Comparison of ENCODE assay signal across 1 cellular context in the genomic region with DNA sequence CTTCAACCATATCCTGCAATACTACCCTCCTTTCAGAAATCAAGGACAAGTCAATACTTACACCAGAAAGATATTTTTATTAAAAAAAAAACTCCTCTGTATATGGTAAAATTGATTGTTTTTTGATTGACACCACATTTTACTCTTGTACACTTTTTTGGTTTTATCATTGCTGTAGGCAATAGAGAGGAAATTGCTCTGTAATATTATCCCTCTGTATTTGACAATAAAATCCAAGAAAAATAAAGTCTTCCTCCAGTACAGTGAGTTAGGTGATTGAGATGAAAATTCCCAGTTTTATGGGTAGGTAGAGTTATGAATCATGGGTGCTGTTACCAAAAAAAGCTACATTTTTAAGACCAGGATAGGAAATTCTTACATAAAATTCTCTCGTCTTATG.
TF ChIP-seq lines count a peak whose summit lies in the region.

No MANE protein-coding gene starts in this region.

TF ChIP-seq in HEK293, 187 proteins besides CTCF, POLR2A, EP300 and RAD21 (continued from another document):
- no peak for TF ChIP-seq ZNF843 (tag by site-specific recombination; IDR thresholded peaks at IDR 0.05)
- peak; percentile 36; the same call in 1 of the 2 replicates for TF ChIP-seq FEZF1 (tag by site-specific recombination; IDR thresholded peaks at IDR 0.05)
- TF ChIP-seq ZXDB (tag by site-specific recombination; IDR thresholded peaks at IDR 0.05) = 0 out of 2 replicates have a peak, but pooled peaks have one; percentile 20
- TF ChIP-seq, protein P1, sequence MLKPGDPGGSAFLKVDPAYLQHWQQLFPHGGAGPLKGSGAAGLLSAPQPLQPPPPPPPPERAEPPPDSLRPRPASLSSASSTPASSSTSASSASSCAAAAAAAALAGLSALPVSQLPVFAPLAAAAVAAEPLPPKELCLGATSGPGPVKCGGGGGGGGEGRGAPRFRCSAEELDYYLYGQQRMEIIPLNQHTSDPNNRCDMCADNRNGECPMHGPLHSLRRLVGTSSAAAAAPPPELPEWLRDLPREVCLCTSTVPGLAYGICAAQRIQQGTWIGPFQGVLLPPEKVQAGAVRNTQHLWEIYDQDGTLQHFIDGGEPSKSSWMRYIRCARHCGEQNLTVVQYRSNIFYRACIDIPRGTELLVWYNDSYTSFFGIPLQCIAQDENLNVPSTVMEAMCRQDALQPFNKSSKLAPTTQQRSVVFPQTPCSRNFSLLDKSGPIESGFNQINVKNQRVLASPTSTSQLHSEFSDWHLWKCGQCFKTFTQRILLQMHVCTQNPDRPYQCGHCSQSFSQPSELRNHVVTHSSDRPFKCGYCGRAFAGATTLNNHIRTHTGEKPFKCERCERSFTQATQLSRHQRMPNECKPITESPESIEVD (tag by site-specific recombination; IDR thresholded peaks at IDR 0.05) = peak; percentile 62
- TF ChIP-seq, protein P2, sequence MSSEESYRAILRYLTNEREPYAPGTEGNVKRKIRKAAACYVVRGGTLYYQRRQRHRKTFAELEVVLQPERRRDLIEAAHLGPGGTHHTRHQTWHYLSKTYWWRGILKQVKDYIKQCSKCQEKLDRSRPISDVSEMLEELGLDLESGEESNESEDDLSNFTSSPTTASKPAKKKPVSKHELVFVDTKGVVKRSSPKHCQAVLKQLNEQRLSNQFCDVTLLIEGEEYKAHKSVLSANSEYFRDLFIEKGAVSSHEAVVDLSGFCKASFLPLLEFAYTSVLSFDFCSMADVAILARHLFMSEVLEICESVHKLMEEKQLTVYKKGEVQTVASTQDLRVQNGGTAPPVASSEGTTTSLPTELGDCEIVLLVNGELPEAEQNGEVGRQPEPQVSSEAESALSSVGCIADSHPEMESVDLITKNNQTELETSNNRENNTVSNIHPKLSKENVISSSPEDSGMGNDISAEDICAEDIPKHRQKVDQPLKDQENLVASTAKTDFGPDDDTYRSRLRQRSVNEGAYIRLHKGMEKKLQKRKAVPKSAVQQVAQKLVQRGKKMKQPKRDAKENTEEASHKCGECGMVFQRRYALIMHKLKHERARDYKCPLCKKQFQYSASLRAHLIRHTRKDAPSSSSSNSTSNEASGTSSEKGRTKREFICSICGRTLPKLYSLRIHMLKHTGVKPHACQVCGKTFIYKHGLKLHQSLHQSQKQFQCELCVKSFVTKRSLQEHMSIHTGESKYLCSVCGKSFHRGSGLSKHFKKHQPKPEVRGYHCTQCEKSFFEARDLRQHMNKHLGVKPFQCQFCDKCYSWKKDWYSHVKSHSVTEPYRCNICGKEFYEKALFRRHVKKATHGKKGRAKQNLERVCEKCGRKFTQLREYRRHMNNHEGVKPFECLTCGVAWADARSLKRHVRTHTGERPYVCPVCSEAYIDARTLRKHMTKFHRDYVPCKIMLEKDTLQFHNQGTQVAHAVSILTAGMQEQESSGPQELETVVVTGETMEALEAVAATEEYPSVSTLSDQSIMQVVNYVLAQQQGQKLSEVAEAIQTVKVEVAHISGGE (tag by site-specific recombination; conservative IDR thresholded peaks at IDR 0.05; ENCODE audit: low read depth) = 0 out of 2 replicates have a peak, but pooled peaks have one; percentile 6
- TF ChIP-seq, protein P3, sequence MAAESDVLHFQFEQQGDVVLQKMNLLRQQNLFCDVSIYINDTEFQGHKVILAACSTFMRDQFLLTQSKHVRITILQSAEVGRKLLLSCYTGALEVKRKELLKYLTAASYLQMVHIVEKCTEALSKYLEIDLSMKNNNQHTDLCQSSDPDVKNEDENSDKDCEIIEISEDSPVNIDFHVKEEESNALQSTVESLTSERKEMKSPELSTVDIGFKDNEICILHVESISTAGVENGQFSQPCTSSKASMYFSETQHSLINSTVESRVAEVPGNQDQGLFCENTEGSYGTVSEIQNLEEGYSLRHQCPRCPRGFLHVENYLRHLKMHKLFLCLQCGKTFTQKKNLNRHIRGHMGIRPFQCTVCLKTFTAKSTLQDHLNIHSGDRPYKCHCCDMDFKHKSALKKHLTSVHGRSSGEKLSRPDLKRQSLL (tag by site-specific recombination; IDR thresholded peaks at IDR 0.05) = no peak
- TF ChIP-seq, protein P4, sequence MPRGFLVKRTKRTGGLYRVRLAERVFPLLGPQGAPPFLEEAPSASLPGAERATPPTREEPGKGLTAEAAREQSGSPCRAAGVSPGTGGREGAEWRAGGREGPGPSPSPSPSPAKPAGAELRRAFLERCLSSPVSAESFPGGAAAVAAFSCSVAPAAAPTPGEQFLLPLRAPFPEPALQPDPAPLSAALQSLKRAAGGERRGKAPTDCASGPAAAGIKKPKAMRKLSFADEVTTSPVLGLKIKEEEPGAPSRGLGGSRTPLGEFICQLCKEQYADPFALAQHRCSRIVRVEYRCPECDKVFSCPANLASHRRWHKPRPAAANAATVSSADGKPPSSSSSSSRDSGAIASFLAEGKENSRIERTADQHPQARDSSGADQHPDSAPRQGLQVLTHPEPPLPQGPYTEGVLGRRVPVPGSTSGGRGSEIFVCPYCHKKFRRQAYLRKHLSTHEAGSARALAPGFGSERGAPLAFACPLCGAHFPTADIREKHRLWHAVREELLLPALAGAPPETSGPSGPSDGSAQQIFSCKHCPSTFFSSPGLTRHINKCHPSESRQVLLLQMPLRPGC (tag by site-specific recombination; IDR thresholded peaks at IDR 0.05) = no peak
- TF ChIP-seq, protein P5, sequence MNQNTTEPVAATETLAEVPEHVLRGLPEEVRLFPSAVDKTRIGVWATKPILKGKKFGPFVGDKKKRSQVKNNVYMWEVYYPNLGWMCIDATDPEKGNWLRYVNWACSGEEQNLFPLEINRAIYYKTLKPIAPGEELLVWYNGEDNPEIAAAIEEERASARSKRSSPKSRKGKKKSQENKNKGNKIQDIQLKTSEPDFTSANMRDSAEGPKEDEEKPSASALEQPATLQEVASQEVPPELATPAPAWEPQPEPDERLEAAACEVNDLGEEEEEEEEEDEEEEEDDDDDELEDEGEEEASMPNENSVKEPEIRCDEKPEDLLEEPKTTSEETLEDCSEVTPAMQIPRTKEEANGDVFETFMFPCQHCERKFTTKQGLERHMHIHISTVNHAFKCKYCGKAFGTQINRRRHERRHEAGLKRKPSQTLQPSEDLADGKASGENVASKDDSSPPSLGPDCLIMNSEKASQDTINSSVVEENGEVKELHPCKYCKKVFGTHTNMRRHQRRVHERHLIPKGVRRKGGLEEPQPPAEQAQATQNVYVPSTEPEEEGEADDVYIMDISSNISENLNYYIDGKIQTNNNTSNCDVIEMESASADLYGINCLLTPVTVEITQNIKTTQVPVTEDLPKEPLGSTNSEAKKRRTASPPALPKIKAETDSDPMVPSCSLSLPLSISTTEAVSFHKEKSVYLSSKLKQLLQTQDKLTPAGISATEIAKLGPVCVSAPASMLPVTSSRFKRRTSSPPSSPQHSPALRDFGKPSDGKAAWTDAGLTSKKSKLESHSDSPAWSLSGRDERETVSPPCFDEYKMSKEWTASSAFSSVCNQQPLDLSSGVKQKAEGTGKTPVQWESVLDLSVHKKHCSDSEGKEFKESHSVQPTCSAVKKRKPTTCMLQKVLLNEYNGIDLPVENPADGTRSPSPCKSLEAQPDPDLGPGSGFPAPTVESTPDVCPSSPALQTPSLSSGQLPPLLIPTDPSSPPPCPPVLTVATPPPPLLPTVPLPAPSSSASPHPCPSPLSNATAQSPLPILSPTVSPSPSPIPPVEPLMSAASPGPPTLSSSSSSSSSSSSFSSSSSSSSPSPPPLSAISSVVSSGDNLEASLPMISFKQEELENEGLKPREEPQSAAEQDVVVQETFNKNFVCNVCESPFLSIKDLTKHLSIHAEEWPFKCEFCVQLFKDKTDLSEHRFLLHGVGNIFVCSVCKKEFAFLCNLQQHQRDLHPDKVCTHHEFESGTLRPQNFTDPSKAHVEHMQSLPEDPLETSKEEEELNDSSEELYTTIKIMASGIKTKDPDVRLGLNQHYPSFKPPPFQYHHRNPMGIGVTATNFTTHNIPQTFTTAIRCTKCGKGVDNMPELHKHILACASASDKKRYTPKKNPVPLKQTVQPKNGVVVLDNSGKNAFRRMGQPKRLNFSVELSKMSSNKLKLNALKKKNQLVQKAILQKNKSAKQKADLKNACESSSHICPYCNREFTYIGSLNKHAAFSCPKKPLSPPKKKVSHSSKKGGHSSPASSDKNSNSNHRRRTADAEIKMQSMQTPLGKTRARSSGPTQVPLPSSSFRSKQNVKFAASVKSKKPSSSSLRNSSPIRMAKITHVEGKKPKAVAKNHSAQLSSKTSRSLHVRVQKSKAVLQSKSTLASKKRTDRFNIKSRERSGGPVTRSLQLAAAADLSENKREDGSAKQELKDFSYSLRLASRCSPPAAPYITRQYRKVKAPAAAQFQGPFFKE (tag by site-specific recombination; IDR thresholded peaks at IDR 0.05; ENCODE audit: borderline replicate concordance) = no peak
- no peak for TF ChIP-seq ZNF132 (tag by site-specific recombination; IDR thresholded peaks at IDR 0.05; ENCODE audit: borderline replicate concordance)
- no peak for TF ChIP-seq ZBTB48 (tag by site-specific recombination; IDR thresholded peaks at IDR 0.05)
- no peak for TF ChIP-seq KLF8 (tag by site-specific recombination; IDR thresholded peaks at IDR 0.05)
